Comparison of ENCODE assay signal across 1 cellular context in genomic region chr1:56189946-56190920, GRCh38.
TF ChIP-seq lines count a peak whose summit lies in the region.

No MANE protein-coding gene starts in this region.

TF ChIP-seq in neural cell, 6 proteins besides CTCF, POLR2A, EP300 and RAD21 (continued from another document):
- TF ChIP-seq MXI1 (conservative IDR thresholded peaks at IDR 0.05; ENCODE audit: poor library complexity, severe bottlenecking): no peak
- TF ChIP-seq EZH2 (IDR thresholded peaks at IDR 0.05; ENCODE audit: borderline replicate concordance, insufficient read depth, low read length, poor library complexity, severe bottlenecking): no peak
- TF ChIP-seq, protein P1, sequence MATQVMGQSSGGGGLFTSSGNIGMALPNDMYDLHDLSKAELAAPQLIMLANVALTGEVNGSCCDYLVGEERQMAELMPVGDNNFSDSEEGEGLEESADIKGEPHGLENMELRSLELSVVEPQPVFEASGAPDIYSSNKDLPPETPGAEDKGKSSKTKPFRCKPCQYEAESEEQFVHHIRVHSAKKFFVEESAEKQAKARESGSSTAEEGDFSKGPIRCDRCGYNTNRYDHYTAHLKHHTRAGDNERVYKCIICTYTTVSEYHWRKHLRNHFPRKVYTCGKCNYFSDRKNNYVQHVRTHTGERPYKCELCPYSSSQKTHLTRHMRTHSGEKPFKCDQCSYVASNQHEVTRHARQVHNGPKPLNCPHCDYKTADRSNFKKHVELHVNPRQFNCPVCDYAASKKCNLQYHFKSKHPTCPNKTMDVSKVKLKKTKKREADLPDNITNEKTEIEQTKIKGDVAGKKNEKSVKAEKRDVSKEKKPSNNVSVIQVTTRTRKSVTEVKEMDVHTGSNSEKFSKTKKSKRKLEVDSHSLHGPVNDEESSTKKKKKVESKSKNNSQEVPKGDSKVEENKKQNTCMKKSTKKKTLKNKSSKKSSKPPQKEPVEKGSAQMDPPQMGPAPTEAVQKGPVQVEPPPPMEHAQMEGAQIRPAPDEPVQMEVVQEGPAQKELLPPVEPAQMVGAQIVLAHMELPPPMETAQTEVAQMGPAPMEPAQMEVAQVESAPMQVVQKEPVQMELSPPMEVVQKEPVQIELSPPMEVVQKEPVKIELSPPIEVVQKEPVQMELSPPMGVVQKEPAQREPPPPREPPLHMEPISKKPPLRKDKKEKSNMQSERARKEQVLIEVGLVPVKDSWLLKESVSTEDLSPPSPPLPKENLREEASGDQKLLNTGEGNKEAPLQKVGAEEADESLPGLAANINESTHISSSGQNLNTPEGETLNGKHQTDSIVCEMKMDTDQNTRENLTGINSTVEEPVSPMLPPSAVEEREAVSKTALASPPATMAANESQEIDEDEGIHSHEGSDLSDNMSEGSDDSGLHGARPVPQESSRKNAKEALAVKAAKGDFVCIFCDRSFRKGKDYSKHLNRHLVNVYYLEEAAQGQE (IDR thresholded peaks at IDR 0.05; ENCODE audit: borderline replicate concordance): no peak
